In the genomic region with DNA sequence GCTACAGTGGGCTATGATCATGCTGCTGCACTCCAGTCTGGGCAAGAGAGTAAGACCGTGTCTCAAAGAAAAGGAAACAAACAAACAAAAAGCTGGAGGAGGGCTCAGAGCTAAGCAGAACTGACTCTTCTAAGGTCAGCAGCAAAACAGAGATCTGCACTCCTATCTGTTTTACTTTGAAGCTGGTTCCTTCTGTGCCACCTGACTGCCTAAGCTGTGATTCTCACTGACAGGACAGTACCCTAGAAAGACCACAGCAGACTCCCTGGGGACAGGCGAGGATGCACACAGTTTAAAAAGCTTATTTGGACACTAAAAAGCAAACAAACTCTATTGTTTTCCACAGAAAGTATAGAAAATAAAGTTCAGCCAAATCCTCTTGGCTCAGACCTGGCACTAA, we compare ENCODE assay signal across 23 cellular contexts.
"Had no signal": no experiment of that assay in that cellular context is flagged by ENCODE, and none has a peak within 500 bp of the region (broad histone marks: within the 10 kb centered on the region; RNA-seq: fewer than 3 reads in every experiment).

No MANE protein-coding gene starts in this region.

- H3K4me1 ChIP-seq: ascending aorta, colonic mucosa, upper lobe of left lung, vagina had no signal

- ATAC-seq: activated T-cell treated with anti-CD3 and anti-CD28 coated beads, Interleukin-2, amount 50 U/mL, for 72 hours; right cardiac atrium; stimulated activated naive CD8-positive, alpha-beta T cell treated with anti-CD3 and anti-CD28 coated beads, Interleukin-15, amount 100 ng/mL, for 72 hours had no signal

- H3K27ac Mint-ChIP-seq: brain, nephron had no signal

- H3K9me3 Mint-ChIP-seq: activated T-cell treated with anti-CD3 and anti-CD28 coated beads, Interleukin-2, amount 50 U/mL, for 72 hours; brain; nephron; stimulated activated naive CD8-positive, alpha-beta T cell treated with anti-CD3 and anti-CD28 coated beads, Interleukin-15, amount 100 ng/mL, for 72 hours had no signal

- DNase-seq: activated CD4-positive, alpha-beta T cell treated with anti-CD3 and anti-CD28 coated beads for 4 hours; activated effector memory CD4-positive, alpha-beta T cell treated with Interleukin-2 at 50 U/mL for 16 hours; activated naive CD4-positive, alpha-beta T cell treated with anti-CD3 and anti-CD28 coated beads, Interleukin-2, amount 50 U/mL, for 16 hours; activated T-cell treated with anti-CD3 and anti-CD28 coated beads, Interleukin-2, amount 50 U/mL, for 72 hours; cerebellar nuclear complex; colonic mucosa; effector CD8-positive, alpha-beta T cell; islet precursor cell; left ventricle myocardium inferior; mesendoderm; posterior cingulate gyrus; right cardiac atrium; stimulated activated CD4-positive, alpha-beta T cell treated with anti-CD3 and anti-CD28 coated beads, Interleukin-2, amount 100 ng/mL, for 48 hours; stimulated activated naive CD8-positive, alpha-beta T cell treated with anti-CD3 and anti-CD28 coated beads, Interleukin-15, amount 100 ng/mL, for 72 hours; substantia nigra; upper lobe of left lung had no signal

- H3K9me3 ChIP-seq: ascending aorta, colonic mucosa, left ventricle myocardium inferior, upper lobe of left lung, vagina had no signal

- H3K27ac ChIP-seq: ascending aorta, cardiac muscle cell, colonic mucosa, left ventricle myocardium inferior, upper lobe of left lung, vagina, VCaP had no signal

- H3K27me3 Mint-ChIP-seq: brain; stimulated activated naive CD8-positive, alpha-beta T cell treated with anti-CD3 and anti-CD28 coated beads, Interleukin-15, amount 100 ng/mL, for 72 hours had no signal

- H3K4me1 Mint-ChIP-seq: brain, nephron had no signal

- H3K4me3 ChIP-seq: ascending aorta, cardiac muscle cell, colonic mucosa, left ventricle myocardium inferior, lung, upper lobe of left lung, vagina had no signal

- H3K27me3 ChIP-seq: ascending aorta, cardiac muscle cell, colonic mucosa, upper lobe of left lung, vagina had no signal

- H3K4me3 Mint-ChIP-seq: activated T-cell treated with anti-CD3 and anti-CD28 coated beads, Interleukin-2, amount 50 U/mL, for 72 hours; brain; nephron; stimulated activated naive CD8-positive, alpha-beta T cell treated with anti-CD3 and anti-CD28 coated beads, Interleukin-15, amount 100 ng/mL, for 72 hours had no signal
